ENCODE assay signal across 10 cellular contexts in genomic region chr6:149449831-149450678, GRCh38. TPM values are rescaled to one million over a fixed set of nuclear protein-coding genes. Genes with fewer than 3 reads are reported as not detected.
A peak's percentile ranks its signal among the peaks of the same experiment; 100 is the strongest.
DNase-seq lines count a peak whose midpoint lies in the region; ATAC-seq lines count a peak whose summit lies in the region.
"Had no signal": no experiment of that assay in that cellular context is flagged by ENCODE, and none has a peak within 500 bp of the region (broad histone marks: within the 10 kb centered on the region; RNA-seq: fewer than 3 reads in every experiment).

No MANE protein-coding gene starts in this region.

- H3K4me1 Mint-ChIP-seq in activated T-cell treated with anti-CD3 and anti-CD28 coated beads, Interleukin-2, amount 50 U/mL, for 24 hours (ENCODE audit: low read depth) = peaks cover 9% of the 10 kb centered on the region
- H3K4me1 Mint-ChIP-seq in activated T-cell treated with anti-CD3 and anti-CD28 coated beads, Interleukin-2, amount 50 U/mL, for 4 hours (ENCODE audit: low read depth) = no peaks in the 10 kb centered on the region
- H3K4me1 Mint-ChIP-seq in dendritic cell treated with granulocyte-macrophage colony-stimulating factor and Interleukin-4, amounts not matched to agents 40 ng/mL and 50 ng/mL, for 4 days (ENCODE audit: low read depth) = peaks cover 59% of the 10 kb centered on the region

- peaks cover 57% of the 10 kb centered on the region for H3K36me3 Mint-ChIP-seq in activated T-cell treated with anti-CD3 and anti-CD28 coated beads, Interleukin-2, amount 50 U/mL, for 24 hours (ENCODE audit: low read depth)
- peaks cover 11% of the 10 kb centered on the region for H3K36me3 Mint-ChIP-seq in activated T-cell treated with anti-CD3 and anti-CD28 coated beads, Interleukin-2, amount 50 U/mL, for 4 hours (ENCODE audit: insufficient read depth)
- H3K36me3 Mint-ChIP-seq in dendritic cell treated with granulocyte-macrophage colony-stimulating factor and Interleukin-4, amounts not matched to agents 40 ng/mL and 50 ng/mL, for 4 days (ENCODE audit: low read depth) = peaks cover 48% of the 10 kb centered on the region

- H3K9ac ChIP-seq in mucosa of rectum (ENCODE audit: low read depth in 1 of 2, low read length in 2 of 2) (peak overlapping the region; percentile 52 to 82), stomach smooth muscle (ENCODE audit: low read length in 2 of 2) (peak overlapping the region in 1 of 2 donors; percentile 39)

- H3K27me3 ChIP-seq in mucosa of rectum (ENCODE audit: control insufficient read depth in 2 of 2, insufficient read depth in 2 of 2, low read length in 2 of 2) (no peaks in the 10 kb centered on the region), stomach smooth muscle (ENCODE audit: control insufficient read depth in 1 of 2, insufficient read depth in 2 of 2, low read length in 2 of 2) (peaks cover 0 to 4% of the 10 kb centered on the region in 2 donors)
- H3K27me3 ChIP-seq: SJSA1 had no signal

- H3K9me3 ChIP-seq in mucosa of rectum (ENCODE audit: control insufficient read depth in 2 of 2, low read length in 2 of 2) (no peaks in the 10 kb centered on the region), stomach smooth muscle (ENCODE audit: control insufficient read depth in 2 of 2, low read length in 2 of 2) (no peaks in the 10 kb centered on the region)
- H3K9me3 ChIP-seq: SJSA1 had no signal

- DNase-seq in activated T-cell treated with anti-CD3 and anti-CD28 coated beads, Interleukin-2, amount 50 U/mL, for 24 hours = no peak
- no peak for DNase-seq in activated T-cell treated with anti-CD3 and anti-CD28 coated beads, Interleukin-2, amount 50 U/mL, for 4 hours
- DNase-seq in left colon = no peak
- DNase-seq in NCI-H748 (lab: John Stamatoyannopoulos, UW; ENCODE audit: unreplicated experiment) = no peak
- DNase-seq: NCI-H1930 had no signal

- H3K36me3 ChIP-seq in mucosa of rectum (ENCODE audit: control insufficient read depth in 2 of 2, insufficient read depth in 2 of 2, low read length in 2 of 2) (peaks cover 0 to 5% of the 10 kb centered on the region in 2 donors), stomach smooth muscle (ENCODE audit: control insufficient read depth in 2 of 2, insufficient read depth in 2 of 2, low read length in 2 of 2) (no peaks in the 10 kb centered on the region)
- H3K36me3 ChIP-seq: SJSA1 had no signal

- H3K9me3 Mint-ChIP-seq in activated T-cell treated with anti-CD3 and anti-CD28 coated beads, Interleukin-2, amount 50 U/mL, for 24 hours = no peaks in the 10 kb centered on the region
- no peaks in the 10 kb centered on the region for H3K9me3 Mint-ChIP-seq in activated T-cell treated with anti-CD3 and anti-CD28 coated beads, Interleukin-2, amount 50 U/mL, for 4 hours
- H3K9me3 Mint-ChIP-seq in dendritic cell treated with granulocyte-macrophage colony-stimulating factor and Interleukin-4, amounts not matched to agents 40 ng/mL and 50 ng/mL, for 4 days = no peaks in the 10 kb centered on the region

- peak overlapping the region; percentile 83 to 84 for H3K27ac ChIP-seq in mucosa of rectum (ENCODE audit: low read depth in 2 of 2, low read length in 2 of 2)
- H3K27ac ChIP-seq in stomach smooth muscle (ENCODE audit: low read length) = no peak overlapping the region
- H3K27ac ChIP-seq: SJSA1 had no signal

- no peak for ATAC-seq in activated T-cell treated with anti-CD3 and anti-CD28 coated beads, Interleukin-2, amount 50 U/mL, for 4 hours
- ATAC-seq in left colon (no peak), GM18909 (IDR thresholded peaks at IDR 0.05; ENCODE audit: poor library complexity, unreplicated experiment) (no peak)

- H3K4me1 ChIP-seq in mucosa of rectum (ENCODE audit: control insufficient read depth in 2 of 2, insufficient read depth in 2 of 2, low read length in 2 of 2) (peaks cover 36 to 46% of the 10 kb centered on the region in 2 donors), stomach smooth muscle (ENCODE audit: control insufficient read depth, insufficient read depth, low read length) (peaks cover 41% of the 10 kb centered on the region)

- intact Hi-C loops in dendritic cell treated with granulocyte-macrophage colony-stimulating factor and Interleukin-4, amounts not matched to agents 40 ng/mL and 50 ng/mL, for 4 days (cut with micrococcal nuclease) = loop anchor here (5.0 kb wide), 2 partner anchors 37 to 67 kb away; partner anchors contain the start of gene ZC3H12D
- intact Hi-C loops in left colon (cut with DNase I, micrococcal nuclease) = no loop called here

- H3K4me3 Mint-ChIP-seq in activated T-cell treated with anti-CD3 and anti-CD28 coated beads, Interleukin-2, amount 50 U/mL, for 24 hours = peak overlapping the region; percentile 10
- no peak overlapping the region for H3K4me3 Mint-ChIP-seq in activated T-cell treated with anti-CD3 and anti-CD28 coated beads, Interleukin-2, amount 50 U/mL, for 4 hours
- H3K4me3 Mint-ChIP-seq in dendritic cell treated with granulocyte-macrophage colony-stimulating factor and Interleukin-4, amounts not matched to agents 40 ng/mL and 50 ng/mL, for 4 days = peak overlapping the region; percentile 82

- no peak overlapping the region for H3K27ac Mint-ChIP-seq in activated T-cell treated with anti-CD3 and anti-CD28 coated beads, Interleukin-2, amount 50 U/mL, for 24 hours
- H3K27ac Mint-ChIP-seq in dendritic cell treated with granulocyte-macrophage colony-stimulating factor and Interleukin-4, amounts not matched to agents 40 ng/mL and 50 ng/mL, for 4 days = peak overlapping the region; percentile 87

- H3K4me3 ChIP-seq in mucosa of rectum (ENCODE audit: low read length in 2 of 2) = peak overlapping the region; percentile 67 to 72
- H3K4me3 ChIP-seq in stomach smooth muscle (ENCODE audit: low read length in 2 of 2) = peak overlapping the region; percentile 51 to 73
- H3K4me3 ChIP-seq: SJSA1 had no signal

- H3K27me3 Mint-ChIP-seq in activated T-cell treated with anti-CD3 and anti-CD28 coated beads, Interleukin-2, amount 50 U/mL, for 24 hours = no peaks in the 10 kb centered on the region
- no peaks in the 10 kb centered on the region for H3K27me3 Mint-ChIP-seq in activated T-cell treated with anti-CD3 and anti-CD28 coated beads, Interleukin-2, amount 50 U/mL, for 4 hours (ENCODE audit: low read depth)
- no peaks in the 10 kb centered on the region for H3K27me3 Mint-ChIP-seq in dendritic cell treated with granulocyte-macrophage colony-stimulating factor and Interleukin-4, amounts not matched to agents 40 ng/mL and 50 ng/mL, for 4 days

RNA-seq across cellular contexts. Expression of gene ZC3H12D, which starts 34.8 kb away (rescaled TPM):
- 10 to 100 TPM; 22.2 to 51.5 (median 42.5) TPM for total RNA-seq in activated T-cell treated with anti-CD3 and anti-CD28 coated beads, Interleukin-2, amount 50 U/mL, for 4 hours
- total RNA-seq in left colon = 1 to 10 TPM; 4.3 to 8.7 TPM
- total RNA-seq: SJSA1 had no signal

RNA-seq across cellular contexts. Expression of gene SUMO4, which starts 50.0 kb away (rescaled TPM):
- total RNA-seq in activated T-cell treated with anti-CD3 and anti-CD28 coated beads, Interleukin-2, amount 50 U/mL, for 4 hours = 1 to 10 TPM; 2.6 to 3.0 (median 2.7) TPM
- total RNA-seq in left colon = 1 to 10 TPM; 2.1 to 2.7 TPM
